Comparison of ENCODE assay signal across 20 cellular contexts in the genomic region with DNA sequence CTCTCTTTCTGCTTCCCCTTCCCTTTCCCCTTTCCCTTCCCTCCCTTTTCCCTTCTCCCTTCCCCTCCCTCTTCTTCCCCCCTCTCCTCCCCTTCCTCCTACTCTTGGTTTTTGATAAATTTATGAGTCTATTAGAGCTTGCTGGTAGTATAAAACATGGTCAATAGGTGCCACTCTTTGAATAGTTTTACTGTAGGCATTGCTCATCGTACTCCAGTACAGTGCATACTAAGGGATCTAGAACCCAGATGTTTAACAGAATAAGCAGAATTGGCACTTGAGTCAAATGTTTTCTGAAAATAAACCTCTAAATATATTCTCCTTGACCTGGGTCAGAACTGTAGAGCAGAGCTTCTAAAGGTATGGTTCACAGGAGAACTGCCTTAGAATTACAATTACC.
A peak's percentile ranks its signal among the peaks of the same experiment; 100 is the strongest.
DNase-seq lines count a peak whose midpoint lies in the region; ATAC-seq and TF ChIP-seq lines count a peak whose summit lies in the region.
"Had no signal": no experiment of that assay in that cellular context is flagged by ENCODE, and none has a peak within 500 bp of the region (broad histone marks: within the 10 kb centered on the region; RNA-seq: fewer than 3 reads in every experiment).

No MANE protein-coding gene starts in this region.

- no peaks in the 10 kb centered on the region for H4K20me1 ChIP-seq in DND-41 (ENCODE audit: insufficient read depth, low read length)
- H4K20me1 ChIP-seq in H9 (ENCODE audit: control insufficient read depth, insufficient read depth, insufficient read length) = no peaks in the 10 kb centered on the region

- H3K4me3 ChIP-seq in DND-41 (ENCODE audit: low read depth in 1 of 2, low read length in 2 of 2) = no peak overlapping the region
- no peak overlapping the region for H3K4me3 ChIP-seq in NB4 (ENCODE audit: low read depth, low read length)
- H3K4me3 ChIP-seq in fibroblast of the aortic adventitia (ENCODE audit: low read depth, low read length) = no peak overlapping the region
- H3K4me3 ChIP-seq: K562, SJCRH30, testis had no signal

- DNase-seq in DND-41 (no peak), H9 (no peak), NB4 (ENCODE audit: low read depth) (peak; percentile 9), fibroblast of the aortic adventitia (ENCODE audit: low read depth) (peak; percentile 2), endothelial cell (ENCODE audit: low spot score) (no peak)
- no peak for DNase-seq in activated naive CD4-positive, alpha-beta T cell (lab: John Stamatoyannopoulos, UW)
- DNase-seq: activated CD4-positive, alpha-beta T cell treated with anti-CD3 and anti-CD28 coated beads, Interleukin-2, amount 50 U/mL, for 48 hours; activated effector memory CD4-positive, alpha-beta T cell treated with Interleukin-2 at 50 U/mL for 16 hours; left colon; NCI-H1092; NCI-H524; SJCRH30; stimulated activated naive B cell treated with anti-CD40 and anti-IgM and Interleukin-4, amounts not matched to agents 10 μg/mL and 1 μg/mL and 100 μg/mL, for 72 hours; testis had no signal

- H2AFZ ChIP-seq in DND-41 (ENCODE audit: low read depth, low read length) (no peak overlapping the region), H9 (ENCODE audit: low read length) (no peak overlapping the region)

- no peak overlapping the region for H3K23ac ChIP-seq in H9 (ENCODE audit: insufficient read length, low read depth, low read length)

- H3K23me2 ChIP-seq in H9 (ENCODE audit: insufficient read length, low read depth, low read length, poor library complexity, severe bottlenecking) = no peaks in the 10 kb centered on the region

- H3K4me2 ChIP-seq in DND-41 (ENCODE audit: insufficient read depth, low read length) (no peak overlapping the region), H9 (ENCODE audit: insufficient read depth, insufficient read length, low read length) (peak overlapping the region; percentile 51)

- H3K4me1 Mint-ChIP-seq in H9 = peaks cover 14 to 22% of the 10 kb centered on the region in 2 experiments
- no peaks in the 10 kb centered on the region for H3K4me1 Mint-ChIP-seq in stimulated activated memory B cell treated with anti-CD40 and anti-IgM and Interleukin-4, amounts not matched to agents 10 μg/mL and 1 μg/mL and 100 μg/mL, for 72 hours
- no peaks in the 10 kb centered on the region for H3K4me1 Mint-ChIP-seq in endothelial cell (ENCODE audit: unreplicated experiment)
- H3K4me1 Mint-ChIP-seq: stimulated activated naive B cell treated with anti-CD40 and anti-IgM and Interleukin-4, amounts not matched to agents 10 μg/mL and 1 μg/mL and 100 μg/mL, for 72 hours had no signal

- no CpG with 5 or more reads among the region's 1 CpG for WGBS in H9 (ENCODE audit: extremely low coverage, insufficient read length, low lambda C conversion rate)

- no peak overlapping the region for H2AK5ac ChIP-seq in H9 (ENCODE audit: insufficient read length, low read length)

- H3K36me3 ChIP-seq in DND-41 (ENCODE audit: insufficient read depth, low read length) = no peaks in the 10 kb centered on the region
- H3K36me3 ChIP-seq: SJCRH30 had no signal

- H4K91ac ChIP-seq in H9 (ENCODE audit: insufficient read length, low read depth, low read length) = no peak overlapping the region

- ATAC-seq in DND-41 (ENCODE audit: insufficient read depth, low read depth) = no peak
- ATAC-seq in stimulated activated memory B cell treated with anti-CD40 and anti-IgM and Interleukin-4, amounts not matched to agents 10 μg/mL and 1 μg/mL and 100 μg/mL, for 72 hours = no peak
- ATAC-seq: K562; left colon; natural killer cell treated with Interleukin-12 subunit alpha and Interleukin-12 subunit beta and Interleukin-15 and Interleukin-18, amount 100 ng/mL, for 72 hours; stimulated activated naive B cell treated with anti-CD40 and anti-IgM and Interleukin-4, amounts not matched to agents 10 μg/mL and 1 μg/mL and 100 μg/mL, for 72 hours had no signal

- H3K79me2 ChIP-seq in DND-41 (ENCODE audit: insufficient read depth, low read length) (no peaks in the 10 kb centered on the region), H9 (ENCODE audit: insufficient read depth, low read length) (no peaks in the 10 kb centered on the region)

- H3K4me3 Mint-ChIP-seq in H9 (no peak overlapping the region), endothelial cell (ENCODE audit: unreplicated experiment) (no peak overlapping the region)
- no peak overlapping the region for H3K4me3 Mint-ChIP-seq in stimulated activated memory B cell treated with anti-CD40 and anti-IgM and Interleukin-4, amounts not matched to agents 10 μg/mL and 1 μg/mL and 100 μg/mL, for 72 hours
- H3K4me3 Mint-ChIP-seq: brain; mesothelial cell of epicardium; natural killer cell treated with Interleukin-12 subunit alpha and Interleukin-12 subunit beta and Interleukin-15 and Interleukin-18, amount 100 ng/mL, for 72 hours; stimulated activated naive B cell treated with anti-CD40 and anti-IgM and Interleukin-4, amounts not matched to agents 10 μg/mL and 1 μg/mL and 100 μg/mL, for 72 hours; T-helper 2 cell treated with Interferon-gamma antibody and Interleukin-4, amounts not matched to agents 5 μg/mL and 100 μg/mL, for 36 hours had no signal

- no peak overlapping the region for H4K5ac ChIP-seq in H9 (ENCODE audit: insufficient read length, low read depth, low read length)

- no peaks in the 10 kb centered on the region for H3K79me1 ChIP-seq in H9 (ENCODE audit: insufficient read depth, low read depth, low read length, poor library complexity, severe bottlenecking)

- no peak overlapping the region for H3K18ac ChIP-seq in H9 (ENCODE audit: insufficient read length, low read depth, low read length)

- no peak overlapping the region for H3K9ac ChIP-seq in DND-41 (ENCODE audit: low read depth, low read length)
- H3K9ac ChIP-seq in H9 (ENCODE audit: extremely low read depth, insufficient read length, low read length) = no peak overlapping the region

- H2BK5ac ChIP-seq in H9 (ENCODE audit: insufficient read length, low read length) = no peak overlapping the region

- H3K14ac ChIP-seq in H9 (ENCODE audit: insufficient read depth, low read length) = no peak overlapping the region

- no peak overlapping the region for H3K27ac Mint-ChIP-seq in H9
- no peak overlapping the region for H3K27ac Mint-ChIP-seq in stimulated activated memory B cell treated with anti-CD40 and anti-IgM and Interleukin-4, amounts not matched to agents 10 μg/mL and 1 μg/mL and 100 μg/mL, for 72 hours
- no peak overlapping the region for H3K27ac Mint-ChIP-seq in endothelial cell (ENCODE audit: unreplicated experiment)
- H3K27ac Mint-ChIP-seq: brain; mesothelial cell of epicardium; natural killer cell treated with Interleukin-12 subunit alpha and Interleukin-12 subunit beta and Interleukin-15 and Interleukin-18, amount 100 ng/mL, for 72 hours; stimulated activated naive B cell treated with anti-CD40 and anti-IgM and Interleukin-4, amounts not matched to agents 10 μg/mL and 1 μg/mL and 100 μg/mL, for 72 hours; T-helper 2 cell treated with Interferon-gamma antibody and Interleukin-4, amounts not matched to agents 5 μg/mL and 100 μg/mL, for 36 hours had no signal

- no peak overlapping the region for H3K56ac ChIP-seq in H9 (ENCODE audit: insufficient read length, low read depth, low read length)

- no peak overlapping the region for H4K8ac ChIP-seq in H9 (replicated peaks; ENCODE audit: insufficient read length, low read depth, low read length)

- H3K4ac ChIP-seq in H9 (ENCODE audit: low read depth, low read length) = no peak overlapping the region

- H2BK120ac ChIP-seq in H9 (ENCODE audit: low read depth, low read length, poor library complexity, severe bottlenecking) = no peak overlapping the region

- TF ChIP-seq POLR2A in NB4 (IDR thresholded peaks at IDR 0.05; ENCODE audit: extremely low read depth, insufficient read length) = no peak

- H3K9me3 Mint-ChIP-seq in H9 (no peaks in the 10 kb centered on the region), endothelial cell (ENCODE audit: unreplicated experiment) (no peaks in the 10 kb centered on the region)
- H3K9me3 Mint-ChIP-seq in stimulated activated memory B cell treated with anti-CD40 and anti-IgM and Interleukin-4, amounts not matched to agents 10 μg/mL and 1 μg/mL and 100 μg/mL, for 72 hours = no peaks in the 10 kb centered on the region
- H3K9me3 Mint-ChIP-seq: mesothelial cell of epicardium; natural killer cell treated with Interleukin-12 subunit alpha and Interleukin-12 subunit beta and Interleukin-15 and Interleukin-18, amount 100 ng/mL, for 72 hours; stimulated activated naive B cell treated with anti-CD40 and anti-IgM and Interleukin-4, amounts not matched to agents 10 μg/mL and 1 μg/mL and 100 μg/mL, for 72 hours; T-helper 2 cell treated with Interferon-gamma antibody and Interleukin-4, amounts not matched to agents 5 μg/mL and 100 μg/mL, for 36 hours had no signal

- no peaks in the 10 kb centered on the region for H3K36me3 Mint-ChIP-seq in H9 (ENCODE audit: insufficient read depth in 1 of 3, low read depth in 3 of 3)
- no peaks in the 10 kb centered on the region for H3K36me3 Mint-ChIP-seq in stimulated activated memory B cell treated with anti-CD40 and anti-IgM and Interleukin-4, amounts not matched to agents 10 μg/mL and 1 μg/mL and 100 μg/mL, for 72 hours
- no peaks in the 10 kb centered on the region for H3K36me3 Mint-ChIP-seq in endothelial cell (ENCODE audit: low read depth, unreplicated experiment)
- H3K36me3 Mint-ChIP-seq: brain; mesothelial cell of epicardium; natural killer cell treated with Interleukin-12 subunit alpha and Interleukin-12 subunit beta and Interleukin-15 and Interleukin-18, amount 100 ng/mL, for 72 hours; stimulated activated naive B cell treated with anti-CD40 and anti-IgM and Interleukin-4, amounts not matched to agents 10 μg/mL and 1 μg/mL and 100 μg/mL, for 72 hours had no signal

- no peak overlapping the region for H2BK12ac ChIP-seq in H9 (ENCODE audit: insufficient read length, low read depth, low read length)

- H2BK20ac ChIP-seq in H9 (ENCODE audit: low read depth, low read length, poor library complexity, severe bottlenecking) = no peak overlapping the region

- H3K27me3 Mint-ChIP-seq in H9 (ENCODE audit: low read depth) (peaks cover 35% of the 10 kb centered on the region), endothelial cell (ENCODE audit: unreplicated experiment) (peaks cover 3% of the 10 kb centered on the region)
- H3K27me3 Mint-ChIP-seq in stimulated activated memory B cell treated with anti-CD40 and anti-IgM and Interleukin-4, amounts not matched to agents 10 μg/mL and 1 μg/mL and 100 μg/mL, for 72 hours = no peaks in the 10 kb centered on the region

- H3K27me3 ChIP-seq in DND-41 (ENCODE audit: insufficient read depth, low read length, poor library complexity) = no peaks in the 10 kb centered on the region
- no peaks in the 10 kb centered on the region; the same call in 1 of the 2 replicates for H3K27me3 ChIP-seq in H9 (ENCODE audit: insufficient read depth, low read length)
- H3K27me3 ChIP-seq: SJCRH30, testis had no signal

- H3K9me3 ChIP-seq in DND-41 (ENCODE audit: insufficient read depth, low read length, severe bottlenecking) = no peaks in the 10 kb centered on the region
- H3K9me3 ChIP-seq in H9 (ENCODE audit: control insufficient read depth, low read depth, low read length) = no peaks in the 10 kb centered on the region
- H3K9me3 ChIP-seq: SJCRH30, testis had no signal

- H3K4me1 ChIP-seq in DND-41 (ENCODE audit: insufficient read depth, low read length) (no peaks in the 10 kb centered on the region), H9 (ENCODE audit: insufficient read depth, low read length) (no peaks in the 10 kb centered on the region; the same call in 1 of the 2 replicates)
- H3K4me1 ChIP-seq: SJCRH30, testis had no signal

- TF ChIP-seq CTCF in DND-41 (IDR thresholded peaks at IDR 0.05; ENCODE audit: borderline replicate concordance, extremely low read depth, low read length, poor library complexity, severe bottlenecking) (peak; percentile 15), H9 (conservative IDR thresholded peaks at IDR 0.05) (no peak), NB4 (IDR thresholded peaks at IDR 0.05; ENCODE audit: low read depth, low read length) (no peak), fibroblast of the aortic adventitia (IDR thresholded peaks at IDR 0.05; ENCODE audit: insufficient read depth, low read length) (no peak), endothelial cell (IDR thresholded peaks at IDR 0.05; ENCODE audit: unreplicated experiment) (no peak)

- H2BK15ac ChIP-seq in H9 (ENCODE audit: low read depth, low read length) = no peak overlapping the region

- H3K27ac ChIP-seq in DND-41 (ENCODE audit: low read length) (no peak overlapping the region), H9 (ENCODE audit: insufficient read length, low read depth, low read length) (no peak overlapping the region)
- H3K27ac ChIP-seq: SJCRH30, testis had no signal

- H3T11ph ChIP-seq in H9 (ENCODE audit: low read length) = no peak overlapping the region

Comparison
In these comparisons a context has a peak if more than half of its experiments do, and no peak if none do; other contexts are left out.
1. DNase-seq: peak in NB4 (single experiment) and fibroblast of the aortic adventitia (single experiment); none in DND-41 (single experiment), H9 (single experiment), activated naive CD4-positive, alpha-beta T cell (0 of 4) and endothelial cell (single experiment).